Comparison of ENCODE assay signal across 1 cellular context in the genomic region with DNA sequence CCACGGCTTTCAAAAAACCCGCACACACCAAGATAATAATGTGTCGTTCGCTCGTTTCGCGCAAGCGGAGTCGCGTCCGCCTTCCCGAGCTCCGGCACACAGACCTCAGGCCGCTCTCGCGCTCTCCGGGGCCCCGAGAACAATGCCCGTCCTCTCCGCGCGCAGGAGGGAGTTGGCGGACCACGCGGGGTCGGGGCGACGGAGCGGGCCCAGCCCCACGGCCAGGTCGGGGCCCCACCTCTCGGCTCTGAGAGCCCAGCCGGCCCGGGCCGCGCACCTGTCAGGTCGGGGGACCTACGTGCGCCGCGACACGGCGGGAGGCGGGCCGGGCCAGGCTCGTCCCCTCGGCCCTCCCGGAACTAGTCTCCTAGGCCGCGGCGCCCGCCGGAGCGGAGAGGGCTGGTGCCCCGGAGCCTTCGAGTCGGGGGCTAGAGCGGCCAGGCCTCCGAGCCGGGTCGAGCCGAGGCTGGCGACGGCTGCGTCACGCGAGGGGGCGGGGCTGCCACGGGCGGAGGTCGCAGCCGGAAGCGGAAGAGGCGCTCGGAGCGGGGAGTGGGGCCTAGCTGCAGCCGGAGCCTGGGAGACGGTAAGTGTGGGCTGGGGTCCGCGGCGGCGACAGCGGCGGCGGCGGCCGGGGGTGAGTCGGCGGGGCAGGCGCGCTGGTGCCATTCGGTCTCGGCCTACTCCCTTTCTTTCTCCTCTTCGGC.
A peak's percentile ranks its signal among the peaks of the same experiment; 100 is the strongest.
TF ChIP-seq lines count a peak whose summit lies in the region.

A gene (plus strand): TSS at position 524 of the 707 bp plus-strand sequence. CDS start 3,361 bp downstream, outside the sequence.

TF ChIP-seq in K562, 482 proteins besides CTCF, POLR2A, EP300 and RAD21 (continued from another document and continues in another):
- TF ChIP-seq, protein P1, sequence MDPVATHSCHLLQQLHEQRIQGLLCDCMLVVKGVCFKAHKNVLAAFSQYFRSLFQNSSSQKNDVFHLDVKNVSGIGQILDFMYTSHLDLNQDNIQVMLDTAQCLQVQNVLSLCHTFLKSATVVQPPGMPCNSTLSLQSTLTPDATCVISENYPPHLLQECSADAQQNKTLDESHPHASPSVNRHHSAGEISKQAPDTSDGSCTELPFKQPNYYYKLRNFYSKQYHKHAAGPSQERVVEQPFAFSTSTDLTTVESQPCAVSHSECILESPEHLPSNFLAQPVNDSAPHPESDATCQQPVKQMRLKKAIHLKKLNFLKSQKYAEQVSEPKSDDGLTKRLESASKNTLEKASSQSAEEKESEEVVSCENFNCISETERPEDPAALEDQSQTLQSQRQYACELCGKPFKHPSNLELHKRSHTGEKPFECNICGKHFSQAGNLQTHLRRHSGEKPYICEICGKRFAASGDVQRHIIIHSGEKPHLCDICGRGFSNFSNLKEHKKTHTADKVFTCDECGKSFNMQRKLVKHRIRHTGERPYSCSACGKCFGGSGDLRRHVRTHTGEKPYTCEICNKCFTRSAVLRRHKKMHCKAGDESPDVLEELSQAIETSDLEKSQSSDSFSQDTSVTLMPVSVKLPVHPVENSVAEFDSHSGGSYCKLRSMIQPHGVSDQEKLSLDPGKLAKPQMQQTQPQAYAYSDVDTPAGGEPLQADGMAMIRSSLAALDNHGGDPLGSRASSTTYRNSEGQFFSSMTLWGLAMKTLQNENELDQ (CRISPR knock-in tag; IDR thresholded peaks at IDR 0.05; ENCODE audit: borderline replicate concordance): peak; percentile 68; the same call in 1 of the 2 replicates
- peak; percentile 71 for TF ChIP-seq CHD2 (IDR thresholded peaks at IDR 0.05; ENCODE audit: low read depth, low read length)
- peak; percentile 59; the same call in 1 of the 2 replicates for TF ChIP-seq RNF2 (IDR thresholded peaks at IDR 0.05)
- 0 out of 2 replicates have a peak, but pooled peaks have one; percentile 47 for TF ChIP-seq HDAC8 (tag; IDR thresholded peaks at IDR 0.05)
- TF ChIP-seq HDAC2 (IDR thresholded peaks at IDR 0.05): no peak
- peak; percentile 89 for TF ChIP-seq SIN3B (IDR thresholded peaks at IDR 0.05; ENCODE audit: low read depth)
- TF ChIP-seq MIER1 (IDR thresholded peaks at IDR 0.05; ENCODE audit: low read depth): no peak
- TF ChIP-seq, protein P2, sequence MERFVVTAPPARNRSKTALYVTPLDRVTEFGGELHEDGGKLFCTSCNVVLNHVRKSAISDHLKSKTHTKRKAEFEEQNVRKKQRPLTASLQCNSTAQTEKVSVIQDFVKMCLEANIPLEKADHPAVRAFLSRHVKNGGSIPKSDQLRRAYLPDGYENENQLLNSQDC (CRISPR knock-in tag; IDR thresholded peaks at IDR 0.05): no peak
- peak; percentile 34 for TF ChIP-seq SRSF7 (optimal IDR thresholded peaks at IDR 0.05; ENCODE audit: low read depth, low read length)
- TF ChIP-seq ZNF324 (CRISPR knock-in tag; IDR thresholded peaks at IDR 0.05): 0 out of 2 replicates have a peak, but pooled peaks have one; percentile 1
- no peak for TF ChIP-seq POU5F1 (IDR thresholded peaks at IDR 0.05; ENCODE audit: borderline replicate concordance, low read depth, low read length, partially characterized antibody)
- no peak for TF ChIP-seq BCL6 (CRISPR knock-in tag; IDR thresholded peaks at IDR 0.05)
- no peak for TF ChIP-seq PYGO2 (tag; IDR thresholded peaks at IDR 0.05)
- TF ChIP-seq, protein P3, sequence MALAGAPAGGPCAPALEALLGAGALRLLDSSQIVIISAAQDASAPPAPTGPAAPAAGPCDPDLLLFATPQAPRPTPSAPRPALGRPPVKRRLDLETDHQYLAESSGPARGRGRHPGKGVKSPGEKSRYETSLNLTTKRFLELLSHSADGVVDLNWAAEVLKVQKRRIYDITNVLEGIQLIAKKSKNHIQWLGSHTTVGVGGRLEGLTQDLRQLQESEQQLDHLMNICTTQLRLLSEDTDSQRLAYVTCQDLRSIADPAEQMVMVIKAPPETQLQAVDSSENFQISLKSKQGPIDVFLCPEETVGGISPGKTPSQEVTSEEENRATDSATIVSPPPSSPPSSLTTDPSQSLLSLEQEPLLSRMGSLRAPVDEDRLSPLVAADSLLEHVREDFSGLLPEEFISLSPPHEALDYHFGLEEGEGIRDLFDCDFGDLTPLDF (CRISPR knock-in tag; IDR thresholded peaks at IDR 0.05): peak; percentile 56; the same call in 1 of the 2 replicates
- TF ChIP-seq, protein P4, sequence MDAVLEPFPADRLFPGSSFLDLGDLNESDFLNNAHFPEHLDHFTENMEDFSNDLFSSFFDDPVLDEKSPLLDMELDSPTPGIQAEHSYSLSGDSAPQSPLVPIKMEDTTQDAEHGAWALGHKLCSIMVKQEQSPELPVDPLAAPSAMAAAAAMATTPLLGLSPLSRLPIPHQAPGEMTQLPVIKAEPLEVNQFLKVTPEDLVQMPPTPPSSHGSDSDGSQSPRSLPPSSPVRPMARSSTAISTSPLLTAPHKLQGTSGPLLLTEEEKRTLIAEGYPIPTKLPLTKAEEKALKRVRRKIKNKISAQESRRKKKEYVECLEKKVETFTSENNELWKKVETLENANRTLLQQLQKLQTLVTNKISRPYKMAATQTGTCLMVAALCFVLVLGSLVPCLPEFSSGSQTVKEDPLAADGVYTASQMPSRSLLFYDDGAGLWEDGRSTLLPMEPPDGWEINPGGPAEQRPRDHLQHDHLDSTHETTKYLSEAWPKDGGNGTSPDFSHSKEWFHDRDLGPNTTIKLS (IDR thresholded peaks at IDR 0.05; ENCODE audit: borderline replicate concordance, low read depth): peak; percentile 90
- peak; percentile 56; the same call in 1 of the 2 replicates for TF ChIP-seq ZBED1 (IDR thresholded peaks at IDR 0.05)
- TF ChIP-seq ZNF589 (CRISPR knock-in tag; IDR thresholded peaks at IDR 0.05; ENCODE audit: low read depth): peak; percentile 70; the same call in 1 of the 2 replicates
- TF ChIP-seq, protein P5, sequence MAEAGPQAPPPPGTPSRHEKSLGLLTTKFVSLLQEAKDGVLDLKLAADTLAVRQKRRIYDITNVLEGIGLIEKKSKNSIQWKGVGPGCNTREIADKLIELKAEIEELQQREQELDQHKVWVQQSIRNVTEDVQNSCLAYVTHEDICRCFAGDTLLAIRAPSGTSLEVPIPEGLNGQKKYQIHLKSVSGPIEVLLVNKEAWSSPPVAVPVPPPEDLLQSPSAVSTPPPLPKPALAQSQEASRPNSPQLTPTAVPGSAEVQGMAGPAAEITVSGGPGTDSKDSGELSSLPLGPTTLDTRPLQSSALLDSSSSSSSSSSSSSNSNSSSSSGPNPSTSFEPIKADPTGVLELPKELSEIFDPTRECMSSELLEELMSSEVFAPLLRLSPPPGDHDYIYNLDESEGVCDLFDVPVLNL (CRISPR knock-in tag; IDR thresholded peaks at IDR 0.05; ENCODE audit: low read depth): no peak
- TF ChIP-seq, protein P6, sequence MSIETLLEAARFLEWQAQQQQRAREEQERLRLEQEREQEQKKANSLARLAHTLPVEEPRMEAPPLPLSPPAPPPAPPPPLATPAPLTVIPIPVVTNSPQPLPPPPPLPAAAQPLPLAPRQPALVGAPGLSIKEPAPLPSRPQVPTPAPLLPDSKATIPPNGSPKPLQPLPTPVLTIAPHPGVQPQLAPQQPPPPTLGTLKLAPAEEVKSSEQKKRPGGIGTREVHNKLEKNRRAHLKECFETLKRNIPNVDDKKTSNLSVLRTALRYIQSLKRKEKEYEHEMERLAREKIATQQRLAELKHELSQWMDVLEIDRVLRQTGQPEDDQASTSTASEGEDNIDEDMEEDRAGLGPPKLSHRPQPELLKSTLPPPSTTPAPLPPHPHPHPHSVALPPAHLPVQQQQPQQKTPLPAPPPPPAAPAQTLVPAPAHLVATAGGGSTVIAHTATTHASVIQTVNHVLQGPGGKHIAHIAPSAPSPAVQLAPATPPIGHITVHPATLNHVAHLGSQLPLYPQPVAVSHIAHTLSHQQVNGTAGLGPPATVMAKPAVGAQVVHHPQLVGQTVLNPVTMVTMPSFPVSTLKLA (conservative IDR thresholded peaks at IDR 0.05): peak; percentile 46 to 88; a peak in 2 of 4 replicates
- TF ChIP-seq, protein P7, sequence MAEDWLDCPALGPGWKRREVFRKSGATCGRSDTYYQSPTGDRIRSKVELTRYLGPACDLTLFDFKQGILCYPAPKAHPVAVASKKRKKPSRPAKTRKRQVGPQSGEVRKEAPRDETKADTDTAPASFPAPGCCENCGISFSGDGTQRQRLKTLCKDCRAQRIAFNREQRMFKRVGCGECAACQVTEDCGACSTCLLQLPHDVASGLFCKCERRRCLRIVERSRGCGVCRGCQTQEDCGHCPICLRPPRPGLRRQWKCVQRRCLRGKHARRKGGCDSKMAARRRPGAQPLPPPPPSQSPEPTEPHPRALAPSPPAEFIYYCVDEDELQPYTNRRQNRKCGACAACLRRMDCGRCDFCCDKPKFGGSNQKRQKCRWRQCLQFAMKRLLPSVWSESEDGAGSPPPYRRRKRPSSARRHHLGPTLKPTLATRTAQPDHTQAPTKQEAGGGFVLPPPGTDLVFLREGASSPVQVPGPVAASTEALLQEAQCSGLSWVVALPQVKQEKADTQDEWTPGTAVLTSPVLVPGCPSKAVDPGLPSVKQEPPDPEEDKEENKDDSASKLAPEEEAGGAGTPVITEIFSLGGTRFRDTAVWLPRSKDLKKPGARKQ (CRISPR knock-in tag; IDR thresholded peaks at IDR 0.05): no peak
- TF ChIP-seq, protein P8, sequence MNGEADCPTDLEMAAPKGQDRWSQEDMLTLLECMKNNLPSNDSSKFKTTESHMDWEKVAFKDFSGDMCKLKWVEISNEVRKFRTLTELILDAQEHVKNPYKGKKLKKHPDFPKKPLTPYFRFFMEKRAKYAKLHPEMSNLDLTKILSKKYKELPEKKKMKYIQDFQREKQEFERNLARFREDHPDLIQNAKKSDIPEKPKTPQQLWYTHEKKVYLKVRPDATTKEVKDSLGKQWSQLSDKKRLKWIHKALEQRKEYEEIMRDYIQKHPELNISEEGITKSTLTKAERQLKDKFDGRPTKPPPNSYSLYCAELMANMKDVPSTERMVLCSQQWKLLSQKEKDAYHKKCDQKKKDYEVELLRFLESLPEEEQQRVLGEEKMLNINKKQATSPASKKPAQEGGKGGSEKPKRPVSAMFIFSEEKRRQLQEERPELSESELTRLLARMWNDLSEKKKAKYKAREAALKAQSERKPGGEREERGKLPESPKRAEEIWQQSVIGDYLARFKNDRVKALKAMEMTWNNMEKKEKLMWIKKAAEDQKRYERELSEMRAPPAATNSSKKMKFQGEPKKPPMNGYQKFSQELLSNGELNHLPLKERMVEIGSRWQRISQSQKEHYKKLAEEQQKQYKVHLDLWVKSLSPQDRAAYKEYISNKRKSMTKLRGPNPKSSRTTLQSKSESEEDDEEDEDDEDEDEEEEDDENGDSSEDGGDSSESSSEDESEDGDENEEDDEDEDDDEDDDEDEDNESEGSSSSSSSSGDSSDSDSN (IDR thresholded peaks at IDR 0.05; ENCODE audit: borderline replicate concordance in 1 of 2, low read depth in 2 of 2, low read length in 2 of 2): peak; percentile 80 to 86; a peak in 3 of 4 replicates
- peak; percentile 91 for TF ChIP-seq SMAD4 (CRISPR knock-in tag; conservative IDR thresholded peaks at IDR 0.05)
- peak; percentile 75 for TF ChIP-seq NR3C1 (CRISPR knock-in tag; IDR thresholded peaks at IDR 0.05)
- TF ChIP-seq, protein P9, sequence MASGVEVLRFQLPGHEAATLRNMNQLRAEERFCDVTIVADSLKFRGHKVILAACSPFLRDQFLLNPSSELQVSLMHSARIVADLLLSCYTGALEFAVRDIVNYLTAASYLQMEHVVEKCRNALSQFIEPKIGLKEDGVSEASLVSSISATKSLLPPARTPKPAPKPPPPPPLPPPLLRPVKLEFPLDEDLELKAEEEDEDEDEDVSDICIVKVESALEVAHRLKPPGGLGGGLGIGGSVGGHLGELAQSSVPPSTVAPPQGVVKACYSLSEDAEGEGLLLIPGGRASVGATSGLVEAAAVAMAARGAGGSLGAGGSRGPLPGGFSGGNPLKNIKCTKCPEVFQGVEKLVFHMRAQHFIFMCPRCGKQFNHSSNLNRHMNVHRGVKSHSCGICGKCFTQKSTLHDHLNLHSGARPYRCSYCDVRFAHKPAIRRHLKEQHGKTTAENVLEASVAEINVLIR (CRISPR knock-in tag; IDR thresholded peaks at IDR 0.05): peak; percentile 86
- TF ChIP-seq FUS (optimal IDR thresholded peaks at IDR 0.05; ENCODE audit: low read depth, low read length): peak; percentile 77
- TF ChIP-seq, protein P10, sequence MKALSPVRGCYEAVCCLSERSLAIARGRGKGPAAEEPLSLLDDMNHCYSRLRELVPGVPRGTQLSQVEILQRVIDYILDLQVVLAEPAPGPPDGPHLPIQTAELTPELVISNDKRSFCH (CRISPR knock-in tag; IDR thresholded peaks at IDR 0.05): no peak
- TF ChIP-seq, protein P10 (tag; IDR thresholded peaks at IDR 0.05): peak; percentile 79; the same call in 1 of the 2 replicates
- peak; percentile 97 for TF ChIP-seq GABPA (tag; conservative IDR thresholded peaks at IDR 0.05; ENCODE audit: low read depth)
- TF ChIP-seq CEBPG (CRISPR knock-in tag; IDR thresholded peaks at IDR 0.05): no peak
- TF ChIP-seq CEBPG (tag; conservative IDR thresholded peaks at IDR 0.05 in 1 of 2, IDR thresholded peaks at IDR 0.05 in 1 of 2): no peak
- no peak for TF ChIP-seq ZNF197 (CRISPR knock-in tag; IDR thresholded peaks at IDR 0.05; ENCODE audit: low read depth)
- 0 out of 2 replicates have a peak, but pooled peaks have one; percentile 13 for TF ChIP-seq JUN (IDR thresholded peaks at IDR 0.05; ENCODE audit: borderline replicate concordance, low read depth, low read length)
- TF ChIP-seq JUN (CRISPR knock-in tag; IDR thresholded peaks at IDR 0.05; ENCODE audit: borderline replicate concordance): peak; percentile 77; the same call in 1 of the 2 replicates
- no peak; the same call in 1 of the 2 replicates for TF ChIP-seq NR1H2 (CRISPR knock-in tag; IDR thresholded peaks at IDR 0.05)
- peak; percentile 6; the same call in 1 of the 2 replicates for TF ChIP-seq ETV1 (tag; conservative IDR thresholded peaks at IDR 0.05; ENCODE audit: low read depth)
- peak; percentile 72; the same call in 1 of the 2 replicates for TF ChIP-seq KLF1 (tag; IDR thresholded peaks at IDR 0.05)
- peak; percentile 60 for TF ChIP-seq FOSL1 (tag; conservative IDR thresholded peaks at IDR 0.05)
- peak; percentile 67; the same call in 1 of the 2 replicates for TF ChIP-seq KDM2B (CRISPR knock-in tag; IDR thresholded peaks at IDR 0.05)
- peak; percentile 96 for TF ChIP-seq MAZ (CRISPR knock-in tag; conservative IDR thresholded peaks at IDR 0.05 in 1 of 2, IDR thresholded peaks at IDR 0.05 in 1 of 2)
- peak; percentile 94 for TF ChIP-seq CXXC5 (CRISPR knock-in tag; IDR thresholded peaks at IDR 0.05)
- no peak for TF ChIP-seq ZNF668 (CRISPR knock-in tag; IDR thresholded peaks at IDR 0.05)
- TF ChIP-seq CHD1 (IDR thresholded peaks at IDR 0.05; ENCODE audit: low read length): peak; percentile 5
- TF ChIP-seq PML (IDR thresholded peaks at IDR 0.05; ENCODE audit: low read length): 0 out of 2 replicates have a peak, but pooled peaks have one; percentile 21
- peak; percentile 97 for TF ChIP-seq RBBP5 (IDR thresholded peaks at IDR 0.05; ENCODE audit: borderline replicate concordance, insufficient read depth, low read length, poor library complexity, severe bottlenecking)
- TF ChIP-seq, protein P11, sequence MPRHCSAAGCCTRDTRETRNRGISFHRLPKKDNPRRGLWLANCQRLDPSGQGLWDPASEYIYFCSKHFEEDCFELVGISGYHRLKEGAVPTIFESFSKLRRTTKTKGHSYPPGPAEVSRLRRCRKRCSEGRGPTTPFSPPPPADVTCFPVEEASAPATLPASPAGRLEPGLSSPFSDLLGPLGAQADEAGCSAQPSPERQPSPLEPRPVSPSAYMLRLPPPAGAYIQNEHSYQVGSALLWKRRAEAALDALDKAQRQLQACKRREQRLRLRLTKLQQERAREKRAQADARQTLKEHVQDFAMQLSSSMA (CRISPR knock-in tag; IDR thresholded peaks at IDR 0.05): peak; percentile 13; the same call in 1 of the 2 replicates
- peak; percentile 75 for TF ChIP-seq TAF1 (IDR thresholded peaks at IDR 0.05; ENCODE audit: control insufficient read depth, extremely low read depth, insufficient read depth, low read length, severe bottlenecking)
- peak; percentile 89 for TF ChIP-seq FOXP1 (CRISPR knock-in tag; IDR thresholded peaks at IDR 0.05)
- TF ChIP-seq DIDO1 (tag; IDR thresholded peaks at IDR 0.05; ENCODE audit: low read depth): peak; percentile 37; the same call in 1 of the 2 replicates
